ENCODE assay signal across 14 cellular contexts in the genomic region with DNA sequence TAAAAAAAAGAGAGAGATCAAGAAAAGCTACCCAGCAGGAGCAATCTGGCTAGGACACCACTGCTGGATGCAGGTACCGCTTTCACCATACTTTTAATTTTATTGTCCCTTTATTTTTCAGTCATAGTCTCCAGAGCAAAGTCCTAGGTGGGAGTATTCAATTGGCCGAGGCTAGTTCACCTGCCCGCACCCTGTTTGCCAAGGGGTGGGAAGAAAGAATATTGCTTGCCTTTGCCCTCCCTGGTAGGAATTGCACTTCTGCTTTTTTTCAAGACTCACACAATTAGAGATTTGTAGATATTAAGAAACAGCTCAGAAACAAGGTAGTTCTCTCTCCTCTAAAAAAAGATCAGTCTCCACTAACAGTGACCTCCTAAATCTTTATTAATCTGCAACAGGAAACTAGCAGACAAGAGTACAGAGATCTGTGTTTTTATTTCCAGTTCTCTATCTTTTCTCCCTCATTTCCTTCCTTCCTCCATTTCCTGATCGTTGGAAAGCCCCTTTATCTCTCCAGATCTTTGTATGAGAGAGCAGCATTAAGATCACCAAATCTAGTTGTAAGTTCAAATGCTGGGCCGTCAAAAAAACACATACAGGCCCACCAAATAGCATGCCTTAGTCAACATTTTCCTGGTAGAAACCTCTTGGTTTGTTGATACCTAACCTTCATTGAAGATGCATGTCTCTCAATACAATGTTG. TPM values are rescaled to one million over a fixed set of nuclear protein-coding genes. Genes with fewer than 3 reads are reported as not detected.
"Had no signal": no experiment of that assay in that cellular context is flagged by ENCODE, and none has a peak within 500 bp of the region (broad histone marks: within the 10 kb centered on the region; RNA-seq: fewer than 3 reads in every experiment).

No MANE protein-coding gene starts in this region.

- H3K4me3 ChIP-seq: stomach, thoracic aorta had no signal

- H3K79me2 ChIP-seq: parathyroid adenoma had no signal

- H3K27ac ChIP-seq: parathyroid adenoma, stomach, thoracic aorta had no signal

- DNase-seq: activated CD4-positive, alpha-beta T cell treated with anti-CD3 and anti-CD28 coated beads for 48 hours; activated naive CD4-positive, alpha-beta T cell treated with anti-CD3 and anti-CD28 coated beads for 36 hours; foreskin melanocyte; head of caudate nucleus; left ventricle myocardium superior; mesendoderm; stimulated activated CD4-positive, alpha-beta T cell treated with anti-CD3 and anti-CD28 coated beads, Interleukin-4, amount 100 ng/mL, for 4 hours; stomach had no signal

- H2AFZ ChIP-seq: parathyroid adenoma had no signal

- H3K9me3 ChIP-seq: stomach, thoracic aorta had no signal

- H3K4me1 ChIP-seq: parathyroid adenoma, stomach had no signal

- H3K27me3 ChIP-seq: stomach had no signal

- H3K36me3 ChIP-seq: stomach, thoracic aorta had no signal

- H3K9ac ChIP-seq: parathyroid adenoma had no signal

RNA-seq across cellular contexts. Expression of a gene that starts 15.7 kb away (rescaled TPM):
- total RNA-seq: activated naive CD4-positive, alpha-beta T cell treated with anti-CD3 and anti-CD28 coated beads for 36 hours; astrocyte; left ventricle myocardium superior; renal cortical epithelial cell; skeletal muscle tissue; WTC11 had no signal
- polyA plus RNA-seq: stomach had no signal
